25 cellular contexts compared by ENCODE assay signal in genomic region chr1:235229868-235230267, GRCh38.
"Had no signal": no experiment of that assay in that cellular context is flagged by ENCODE, and none has a peak within 500 bp of the region (broad histone marks: within the 10 kb centered on the region; RNA-seq: fewer than 3 reads in every experiment).

No MANE protein-coding gene starts in this region.

- H3K27me3 Mint-ChIP-seq: naive thymus-derived CD4-positive, alpha-beta T cell; natural killer cell treated with Interleukin-12 subunit alpha and Interleukin-12 subunit beta and Interleukin-15 and Interleukin-18, amount 100 ng/mL, for 72 hours; progenitor cell of endocrine pancreas; stimulated activated naive CD8-positive, alpha-beta T cell treated with anti-CD3 and anti-CD28 coated beads, Interleukin-15, Interleukin-2, amounts not matched to agents 100 ng/mL and 50 ng/mL, for 24 hours; type B pancreatic cell had no signal

- H3K4me3 Mint-ChIP-seq: immature natural killer cell; naive thymus-derived CD4-positive, alpha-beta T cell; natural killer cell treated with Interleukin-12 subunit alpha and Interleukin-12 subunit beta and Interleukin-15 and Interleukin-18, amount 100 ng/mL, for 72 hours; stimulated activated effector memory CD8-positive, alpha-beta T cell treated with anti-CD3 and anti-CD28 coated beads, Interleukin-12 subunit alpha, Interleukin-12 subunit beta, amount 100 ng/mL, for 72 hours; stimulated activated naive CD8-positive, alpha-beta T cell treated with anti-CD3 and anti-CD28 coated beads, Interleukin-15, Interleukin-2, amounts not matched to agents 100 ng/mL and 50 ng/mL, for 24 hours; type B pancreatic cell had no signal

- H3K9me3 ChIP-seq: left lung, lower lobe of right lung, ovary, spleen, suprapubic skin, thoracic aorta, tibial artery, vagina had no signal

- DNase-seq: hypothalamus; immature natural killer cell; kidney; left colon; left lung; lower lobe of right lung; mammary epithelial cell; mesenchymal stem cell; naive thymus-derived CD4-positive, alpha-beta T cell; ovary; right cardiac atrium; small intestine; spleen; stimulated activated CD4-positive, alpha-beta T cell treated with anti-CD3 and anti-CD28 coated beads, Interleukin-4, amount 100 ng/mL, for 24 hours; stimulated activated naive CD4-positive, alpha-beta T cell; tibial artery had no signal

- H3K4me3 ChIP-seq: left lung, lower lobe of right lung, ovary, spleen, suprapubic skin, thoracic aorta, tibial artery, vagina had no signal

- ATAC-seq: left colon; left lung; lower lobe of right lung; naive thymus-derived CD4-positive, alpha-beta T cell; natural killer cell treated with Interleukin-12 subunit alpha and Interleukin-12 subunit beta and Interleukin-15 and Interleukin-18, amount 100 ng/mL, for 72 hours; right cardiac atrium; sciatic nerve; stimulated activated effector memory CD8-positive, alpha-beta T cell treated with anti-CD3 and anti-CD28 coated beads, Interleukin-12 subunit alpha, Interleukin-12 subunit beta, amount 100 ng/mL, for 72 hours had no signal
